8 cellular contexts compared by ENCODE assay signal in the genomic region with DNA sequence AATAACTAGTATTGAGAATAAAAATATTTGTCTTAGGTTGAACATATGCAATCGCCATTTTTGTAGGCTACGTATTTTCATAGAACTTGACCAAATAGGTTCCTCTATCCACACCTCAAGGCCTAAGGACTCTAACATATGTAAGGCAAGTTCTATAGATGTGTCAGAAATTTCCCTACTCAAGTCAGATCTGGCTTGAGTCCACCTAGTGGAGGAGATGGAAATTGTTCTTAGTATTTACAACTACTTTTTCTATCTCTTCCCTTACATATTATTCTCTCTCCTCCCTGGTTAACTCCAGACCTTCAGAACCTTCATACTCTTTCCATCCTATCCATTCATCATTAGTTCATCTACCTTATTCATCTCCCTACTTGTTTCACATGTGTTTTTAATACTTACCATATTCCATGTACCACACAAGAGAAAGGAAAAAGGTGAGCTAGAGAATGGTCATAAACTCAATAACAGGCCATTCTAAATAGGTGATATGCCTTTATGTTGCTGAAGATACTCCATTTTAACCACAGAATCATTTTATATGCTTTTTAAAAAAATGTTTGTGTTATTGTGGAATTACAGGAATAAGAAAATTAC.
DNase-seq lines count a peak whose midpoint lies in the region; ATAC-seq and TF ChIP-seq lines count a peak whose summit lies in the region.

No MANE protein-coding gene starts in this region.

- H3K4me1 Mint-ChIP-seq in endodermal cell = peaks cover 20% of the 10 kb centered on the region

- H3K9ac ChIP-seq in endodermal cell (ENCODE audit: extremely low read depth, low read length, poor library complexity, severe bottlenecking) = no peak overlapping the region

- H3K4me1 ChIP-seq in endodermal cell (ENCODE audit: control insufficient read depth, insufficient read depth, low read length) (peaks cover 9% of the 10 kb centered on the region), neutrophil (ENCODE audit: control insufficient read depth in 1 of 2, insufficient read depth in 1 of 2, low read depth in 1 of 2, low read length in 1 of 2) (peaks cover 10 to 12% of the 10 kb centered on the region in 2 experiments)

- 100% methylated on average over 2 of the region's 2 CpGs; no CpG with 5 or more reads in 1 of the 2 experiments for WGBS in endodermal cell (ENCODE audit: insufficient coverage in 1 of 2, insufficient read length in 1 of 2), 2 experiments

- H3K4me3 ChIP-seq in endodermal cell (ENCODE audit: low read length) = no peak overlapping the region
- H3K4me3 ChIP-seq in neutrophil (ENCODE audit: low read depth in 1 of 2, low read length in 1 of 2) = no peak overlapping the region

- no peak overlapping the region for H3K4me3 Mint-ChIP-seq in endodermal cell

- TF ChIP-seq CTCF in endodermal cell (conservative IDR thresholded peaks at IDR 0.05) (peak; percentile 80), neutrophil (IDR thresholded peaks at IDR 0.05) (peak; percentile 54)

- peak; percentile 81 for DNase-seq in DMS53 (lab: John Stamatoyannopoulos, UW)
- DNase-seq in NOMO-1 treated with DMSO at 0.1 percent for 48 hours (lab: John Stamatoyannopoulos, UW; ENCODE audit: unreplicated experiment) = peak; percentile 57
- no peak for DNase-seq in endodermal cell
- no peak for DNase-seq in stimulated activated CD4-positive, alpha-beta T cell treated with anti-CD3 and anti-CD28 coated beads, Interleukin-4, amount 100 ng/mL, for 1 hour
- DNase-seq in activated CD4-positive, alpha-beta T cell treated with anti-CD3 and anti-CD28 coated beads, Interleukin-2, amount 50 U/mL, for 48 hours = no peak

- no peaks in the 10 kb centered on the region for H3K27me3 Mint-ChIP-seq in endodermal cell (ENCODE audit: insufficient read depth)

- H3K9me3 ChIP-seq in endodermal cell (ENCODE audit: control insufficient read depth, low read length) (no peaks in the 10 kb centered on the region), neutrophil (no peaks in the 10 kb centered on the region)

- H3K27ac ChIP-seq in endodermal cell (ENCODE audit: low read depth, low read length) = no peak overlapping the region
- H3K27ac ChIP-seq in neutrophil = no peak overlapping the region

- H3K9me3 Mint-ChIP-seq in endodermal cell = no peaks in the 10 kb centered on the region

- no peaks in the 10 kb centered on the region for H3K36me3 Mint-ChIP-seq in endodermal cell (ENCODE audit: low read depth)

- ATAC-seq in GM19324 (IDR thresholded peaks at IDR 0.05; ENCODE audit: low FRiP score, unreplicated experiment) (peak; percentile 87), HG03175 (IDR thresholded peaks at IDR 0.05; ENCODE audit: unreplicated experiment) (peak; percentile 91)

- H3K36me3 ChIP-seq in endodermal cell (ENCODE audit: control insufficient read depth, insufficient read depth, low read length) (no peaks in the 10 kb centered on the region), neutrophil (no peaks in the 10 kb centered on the region)

- no peaks in the 10 kb centered on the region for H3K27me3 ChIP-seq in endodermal cell (ENCODE audit: control insufficient read depth, insufficient read depth, low read length, poor library complexity, severe bottlenecking)
- no peaks in the 10 kb centered on the region for H3K27me3 ChIP-seq in neutrophil

- H3K27ac Mint-ChIP-seq in endodermal cell = no peak overlapping the region

Comparison
In these comparisons a context has a peak if more than half of its experiments do, and no peak if none do; other contexts are left out.
1. DNase-seq: peak in DMS53 (single experiment) and NOMO-1 treated with DMSO at 0.1 percent for 48 hours (single experiment); none in endodermal cell (single experiment), stimulated activated CD4-positive, alpha-beta T cell treated with anti-CD3 and anti-CD28 coated beads, Interleukin-4, amount 100 ng/mL, for 1 hour (single experiment) and activated CD4-positive, alpha-beta T cell treated with anti-CD3 and anti-CD28 coated beads, Interleukin-2, amount 50 U/mL, for 48 hours (0 of 2).